13 cellular contexts compared by ENCODE assay signal in genomic region chr4:156983366-156983765, GRCh38. TPM values are rescaled to one million over a fixed set of nuclear protein-coding genes. Genes with fewer than 3 reads are reported as not detected.
A peak's percentile ranks its signal among the peaks of the same experiment; 100 is the strongest.
DNase-seq lines count a peak whose midpoint lies in the region; ATAC-seq, FAIRE-seq and TF ChIP-seq lines count a peak whose summit lies in the region.
"Had no signal": no experiment of that assay in that cellular context is flagged by ENCODE, and none has a peak within 500 bp of the region (broad histone marks: within the 10 kb centered on the region; RNA-seq: fewer than 3 reads in every experiment).

No MANE protein-coding gene starts in this region.

- H3K4me3 Mint-ChIP-seq in type B pancreatic cell: no peak overlapping the region

- intact Hi-C loops in cardiac septum (cut with DNase I): no loop called here

- DNase-seq in cardiac muscle cell (ENCODE audit: low read depth in 1 of 2, low spot score in 1 of 2): peak in 1 of 2 donors; percentile 48
- DNase-seq in cardiac septum (ENCODE audit: low spot score): no peak
- DNase-seq in WERI-Rb-1: no peak
- DNase-seq in fibroblast of peridontal ligament (ENCODE audit: extremely low read depth): peak; percentile 46
- DNase-seq in type B pancreatic cell (ENCODE audit: extremely low spot score, unreplicated experiment): no peak
- DNase-seq in HAP-1 (ENCODE audit: low spot score in 2 of 2): no peak
- no peak for DNase-seq in GM12892 (ENCODE audit: insufficient read length)
- DNase-seq: cerebellar nuclear complex, NCI-H345 had no signal

- no peak for ATAC-seq in GM19324 (IDR thresholded peaks at IDR 0.05; ENCODE audit: low FRiP score, unreplicated experiment)

- H3K9me3 Mint-ChIP-seq in type B pancreatic cell: peaks cover 6% of the 10 kb centered on the region

- H3K27me3 Mint-ChIP-seq in type B pancreatic cell: no peaks in the 10 kb centered on the region

- H3K27ac ChIP-seq in cardiac muscle cell (no peak overlapping the region), WERI-Rb-1 (no peak overlapping the region)
- H3K27ac ChIP-seq: BLaER1, neutrophil, tibial nerve had no signal

- H3K4me3 ChIP-seq in cardiac muscle cell (no peak overlapping the region), WERI-Rb-1 (ENCODE audit: low read depth, low read length) (no peak overlapping the region), HAP-1 (no peak overlapping the region)
- H3K4me3 ChIP-seq: BLaER1, tibial nerve had no signal

- no peak for TF ChIP-seq POLR2A in GM12892 (IDR thresholded peaks at IDR 0.05; ENCODE audit: low read depth, low read length)

- H3K36me3 ChIP-seq in cardiac muscle cell (no peaks in the 10 kb centered on the region), WERI-Rb-1 (no peaks in the 10 kb centered on the region), HAP-1 (replicated peaks) (no peaks in the 10 kb centered on the region)
- H3K36me3 ChIP-seq: BLaER1, neutrophil, tibial nerve had no signal

- in situ Hi-C loops in HAP-1 (cut with MboI; ENCODE audit: low sequenced_read_pairs): no loop called here

- H3K4me1 ChIP-seq in cardiac muscle cell (ENCODE audit: low read depth) (no peaks in the 10 kb centered on the region), HAP-1 (peaks cover 17% of the 10 kb centered on the region)
- H3K4me1 ChIP-seq: BLaER1, tibial nerve had no signal

- peak; percentile 55 for TF ChIP-seq CTCF in cardiac muscle cell (IDR thresholded peaks at IDR 0.05; ENCODE audit: low read depth, low read length)
- TF ChIP-seq CTCF in WERI-Rb-1 (IDR thresholded peaks at IDR 0.05; ENCODE audit: low read depth, low read length): 0 out of 2 replicates have a peak, but pooled peaks have one; percentile 12
- peak; percentile 67 for TF ChIP-seq CTCF in type B pancreatic cell (conservative IDR thresholded peaks at IDR 0.05)

- FAIRE-seq in GM12892 (lab: Jason Lieb, UNC): no peak

- no peaks in the 10 kb centered on the region for H3K9me3 ChIP-seq in cardiac muscle cell (ENCODE audit: low read depth)
- H3K9me3 ChIP-seq in WERI-Rb-1 (ENCODE audit: severe bottlenecking): no peaks in the 10 kb centered on the region
- H3K9me3 ChIP-seq in HAP-1: no peaks in the 10 kb centered on the region
- H3K9me3 ChIP-seq: BLaER1, tibial nerve had no signal

- no peak overlapping the region for H3K27ac Mint-ChIP-seq in type B pancreatic cell

- peaks cover 4% of the 10 kb centered on the region for H3K36me3 Mint-ChIP-seq in type B pancreatic cell

- H3K27me3 ChIP-seq in cardiac muscle cell (no peaks in the 10 kb centered on the region), WERI-Rb-1 (ENCODE audit: insufficient read depth, low read depth, severe bottlenecking) (no peaks in the 10 kb centered on the region), HAP-1 (ENCODE audit: low read depth) (no peaks in the 10 kb centered on the region)
- H3K27me3 ChIP-seq: BLaER1, neutrophil, tibial nerve had no signal

- H3K4me1 Mint-ChIP-seq in type B pancreatic cell (ENCODE audit: unreplicated experiment): no peaks in the 10 kb centered on the region

RNA-seq across cellular contexts. Expression of gene PDGFC, which starts 11.8 kb away (rescaled TPM):
- 5.5 and 18.2 TPM in 2 replicates for total RNA-seq in cardiac muscle cell
- 6.9 and 10.1 TPM in 2 replicates for polyA plus RNA-seq in cardiac muscle cell
- total RNA-seq in cardiac septum: 16.9 TPM
- 18.1 and 39.9 TPM in 2 replicates for total RNA-seq in type B pancreatic cell (ENCODE audit: low replicate concordance)
- polyA plus RNA-seq in GM12892 (2012; ENCODE audit: missing spikeins): not detected

Comparison
In these comparisons a context has a peak if more than half of its experiments do, and no peak if none do; other contexts are left out.
1. CTCF ChIP-seq: peak in every context shown above with its lines; median percentile 67 in type B pancreatic cell; 55 in cardiac muscle cell; 12 in WERI-Rb-1.